Comparison of ENCODE assay signal across 14 cellular contexts in the genomic region with DNA sequence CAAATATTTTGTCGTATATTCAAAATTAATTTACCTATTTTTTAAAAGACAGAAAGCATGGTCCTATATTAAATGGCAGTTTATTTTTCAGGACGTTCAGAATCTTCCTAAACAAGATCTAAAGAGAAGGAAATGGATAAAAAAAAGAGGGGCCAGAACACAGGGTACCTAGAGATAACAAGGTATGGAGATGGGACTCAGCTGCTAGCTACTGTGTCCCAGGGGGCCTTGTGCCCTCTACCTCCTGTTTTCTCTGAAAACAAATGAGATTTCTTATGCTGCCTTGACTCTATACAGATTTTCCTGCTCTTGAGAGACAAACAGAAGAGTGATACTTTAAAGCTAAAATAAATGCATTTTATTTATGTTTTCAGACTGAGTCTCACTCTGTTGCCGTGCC. TPM values are rescaled to one million over a fixed set of nuclear protein-coding genes. Genes with fewer than 3 reads are reported as not detected.
A peak's percentile ranks its signal among the peaks of the same experiment; 100 is the strongest.
DNase-seq lines count a peak whose midpoint lies in the region; ATAC-seq and TF ChIP-seq lines count a peak whose summit lies in the region.
"Had no signal": no experiment of that assay in that cellular context is flagged by ENCODE, and none has a peak within 500 bp of the region (broad histone marks: within the 10 kb centered on the region; RNA-seq: fewer than 3 reads in every experiment).

No MANE protein-coding gene starts in this region.

- no peaks in the 10 kb centered on the region for H3K79me1 ChIP-seq in trophoblast cell (ENCODE audit: low read length)

- H4K91ac ChIP-seq in trophoblast cell (ENCODE audit: low read depth, low read length): no peak overlapping the region

- H3K4me3 ChIP-seq in GM06990 (replicated peaks; ENCODE audit: low read depth, low read length) (peak overlapping the region; percentile 18; the same call in 1 of the 2 replicates), Loucy (ENCODE audit: low read length, poor library complexity, severe bottlenecking) (peak overlapping the region; percentile 48), SU-DHL-6 (ENCODE audit: insufficient read depth, low read length, poor library complexity, severe bottlenecking) (peak overlapping the region; percentile 21), trophoblast cell (ENCODE audit: low read depth, low read length) (no peak overlapping the region)
- H3K4me3 ChIP-seq: HAP-1 had no signal

- no peak overlapping the region for H2AFZ ChIP-seq in Loucy (ENCODE audit: low read length)
- H2AFZ ChIP-seq in SU-DHL-6 (ENCODE audit: low read depth, low read length, severe bottlenecking): no peak overlapping the region
- no peak overlapping the region for H2AFZ ChIP-seq in trophoblast cell (ENCODE audit: insufficient read depth, low read length, poor library complexity)

- H2AK5ac ChIP-seq in trophoblast cell (ENCODE audit: low read length): no peak overlapping the region

- no peak overlapping the region for H2BK120ac ChIP-seq in trophoblast cell (ENCODE audit: insufficient read depth, low read length, poor library complexity)

- no peak overlapping the region for H2BK12ac ChIP-seq in trophoblast cell (ENCODE audit: low read length)

- H3K27ac ChIP-seq in SU-DHL-6 (ENCODE audit: low read depth, low read length): peak overlapping the region; percentile 5; the same call in 1 of the 2 replicates
- H3K27ac ChIP-seq in trophoblast cell (ENCODE audit: low read depth, low read length): no peak overlapping the region
- H3K27ac ChIP-seq: C4-2B, HL-60 had no signal

- no peak overlapping the region for H3K23ac ChIP-seq in trophoblast cell (ENCODE audit: low read length)

- H4K12ac ChIP-seq in trophoblast cell (ENCODE audit: low read depth, low read length): no peak overlapping the region

- H3F3A ChIP-seq in Loucy (ENCODE audit: low read depth) (no peaks in the 10 kb centered on the region; the same call in 1 of the 2 replicates), SU-DHL-6 (ENCODE audit: insufficient read depth) (peaks cover 29% of the 10 kb centered on the region)

- H3K4ac ChIP-seq in trophoblast cell (ENCODE audit: low read depth, low read length): peak overlapping the region; percentile 12

- H3K14ac ChIP-seq in trophoblast cell (ENCODE audit: low read length): no peak overlapping the region

- H3K27me3 ChIP-seq in GM06990 (replicated peaks; ENCODE audit: control insufficient read depth, insufficient read depth, low read length): no peaks in the 10 kb centered on the region
- H3K27me3 ChIP-seq in Loucy (ENCODE audit: insufficient read depth, low read length, poor library complexity, severe bottlenecking): no peaks in the 10 kb centered on the region
- H3K27me3 ChIP-seq in SU-DHL-6 (ENCODE audit: low read length): no peaks in the 10 kb centered on the region
- H3K27me3 ChIP-seq in trophoblast cell (ENCODE audit: insufficient read depth, low read length): no peaks in the 10 kb centered on the region
- H3K27me3 ChIP-seq: BE2C had no signal

- H3K9ac ChIP-seq in Loucy (ENCODE audit: low read depth, low read length, poor library complexity, severe bottlenecking) (peak overlapping the region; percentile 21), SU-DHL-6 (ENCODE audit: low read length) (peak overlapping the region; percentile 7; the same call in 1 of the 2 replicates), trophoblast cell (ENCODE audit: low read length) (no peak overlapping the region)

- H3K79me2 ChIP-seq in Loucy (ENCODE audit: insufficient read depth, low read length): peaks cover 100% of the 10 kb centered on the region
- H3K79me2 ChIP-seq in SU-DHL-6 (ENCODE audit: insufficient read depth, low read length): peaks cover 100% of the 10 kb centered on the region
- H3K79me2 ChIP-seq in trophoblast cell (ENCODE audit: control insufficient read depth, insufficient read depth, low read length, poor library complexity): peaks cover 2% of the 10 kb centered on the region

- WGBS in trophoblast cell (ENCODE audit: extremely low coverage, insufficient coverage, insufficient read length): no CpG with 5 or more reads among the region's 3 CpGs

- H3K9me2 ChIP-seq in Loucy (replicated peaks; ENCODE audit: low read depth, low read length) (no peaks in the 10 kb centered on the region), SU-DHL-6 (replicated peaks; ENCODE audit: insufficient read depth, low read length) (no peaks in the 10 kb centered on the region)

- H4K8ac ChIP-seq in trophoblast cell (ENCODE audit: low read depth, low read length): no peak overlapping the region

- H3K4me2 ChIP-seq in Loucy (ENCODE audit: low read depth, low read length, poor library complexity, severe bottlenecking) (peak overlapping the region; percentile 97), SU-DHL-6 (ENCODE audit: low read depth, low read length, poor library complexity, severe bottlenecking) (peak overlapping the region; percentile 98), trophoblast cell (ENCODE audit: low read length) (no peak overlapping the region)

- H3K4me1 ChIP-seq in Loucy (ENCODE audit: insufficient read depth, low read length, poor library complexity, severe bottlenecking): peaks cover 78% of the 10 kb centered on the region
- H3K4me1 ChIP-seq in trophoblast cell (ENCODE audit: control insufficient read depth in 1 of 2, insufficient read depth in 2 of 2, low read length in 2 of 2): peaks cover 0 to 5% of the 10 kb centered on the region in 2 experiments

- ATAC-seq in HG03139 (IDR thresholded peaks at IDR 0.05; ENCODE audit: unreplicated experiment): no peak

- no peak overlapping the region for H3K18ac ChIP-seq in trophoblast cell (ENCODE audit: low read length)

- no peak for TF ChIP-seq CTCF in GM06990 (IDR thresholded peaks at IDR 0.05; ENCODE audit: insufficient read depth, low read length, poor library complexity, severe bottlenecking)
- TF ChIP-seq CTCF in Loucy (conservative IDR thresholded peaks at IDR 0.05; ENCODE audit: low read length): no peak
- TF ChIP-seq CTCF in SU-DHL-6 (IDR thresholded peaks at IDR 0.05; ENCODE audit: insufficient read depth, low read length, poor library complexity, severe bottlenecking): no peak

- H3K36me3 ChIP-seq in GM06990 (ENCODE audit: control insufficient read depth, insufficient read depth, low read length): no peaks in the 10 kb centered on the region
- H3K36me3 ChIP-seq in Loucy (ENCODE audit: insufficient read depth, low read length): no peaks in the 10 kb centered on the region
- H3K36me3 ChIP-seq in SU-DHL-6 (ENCODE audit: low read length): peaks cover 36% of the 10 kb centered on the region
- H3K36me3 ChIP-seq in trophoblast cell (ENCODE audit: control insufficient read depth in 1 of 2, insufficient read depth in 2 of 2, low read length in 2 of 2): peaks cover under 1 to 5% of the 10 kb centered on the region in 2 experiments
- H3K36me3 ChIP-seq: HAP-1 had no signal

- H4K20me1 ChIP-seq in Loucy (ENCODE audit: insufficient read depth, low read length, poor library complexity, severe bottlenecking) (peaks cover 76% of the 10 kb centered on the region), SU-DHL-6 (ENCODE audit: low read depth, low read length) (peaks cover 63% of the 10 kb centered on the region)

- DNase-seq in GM06990 (ENCODE audit: extremely low read depth, insufficient read length): no peak
- DNase-seq in trophoblast cell: no peak
- no peak for DNase-seq in NCI-H1930 (lab: John Stamatoyannopoulos, UW)
- no peak for DNase-seq in NCI-H1092 (lab: John Stamatoyannopoulos, UW)
- DNase-seq: BE2C; CD4-positive, alpha-beta memory T cell; DMS79; EL had no signal

- H3K9me3 ChIP-seq in Loucy (ENCODE audit: insufficient read depth, low read depth, low read length) (no peaks in the 10 kb centered on the region), SU-DHL-6 (ENCODE audit: insufficient read depth, low read length) (no peaks in the 10 kb centered on the region), trophoblast cell (ENCODE audit: insufficient read depth, low read depth, low read length) (no peaks in the 10 kb centered on the region)
- H3K9me3 ChIP-seq: BE2C, HAP-1 had no signal

- no peak overlapping the region for H2BK5ac ChIP-seq in trophoblast cell (ENCODE audit: low read depth, low read length, poor library complexity)

RNA-seq across cellular contexts. Expression of a gene that starts 9.3 kb away (rescaled TPM):
- polyA plus RNA-seq in trophoblast cell (2013): 20.2 and 21.7 TPM in 2 replicates

RNA-seq across cellular contexts. Expression of a gene that starts 29.1 kb away (rescaled TPM):
- polyA plus RNA-seq in trophoblast cell (2013): 13.0 and 13.9 TPM in 2 replicates
